In the genomic region with DNA sequence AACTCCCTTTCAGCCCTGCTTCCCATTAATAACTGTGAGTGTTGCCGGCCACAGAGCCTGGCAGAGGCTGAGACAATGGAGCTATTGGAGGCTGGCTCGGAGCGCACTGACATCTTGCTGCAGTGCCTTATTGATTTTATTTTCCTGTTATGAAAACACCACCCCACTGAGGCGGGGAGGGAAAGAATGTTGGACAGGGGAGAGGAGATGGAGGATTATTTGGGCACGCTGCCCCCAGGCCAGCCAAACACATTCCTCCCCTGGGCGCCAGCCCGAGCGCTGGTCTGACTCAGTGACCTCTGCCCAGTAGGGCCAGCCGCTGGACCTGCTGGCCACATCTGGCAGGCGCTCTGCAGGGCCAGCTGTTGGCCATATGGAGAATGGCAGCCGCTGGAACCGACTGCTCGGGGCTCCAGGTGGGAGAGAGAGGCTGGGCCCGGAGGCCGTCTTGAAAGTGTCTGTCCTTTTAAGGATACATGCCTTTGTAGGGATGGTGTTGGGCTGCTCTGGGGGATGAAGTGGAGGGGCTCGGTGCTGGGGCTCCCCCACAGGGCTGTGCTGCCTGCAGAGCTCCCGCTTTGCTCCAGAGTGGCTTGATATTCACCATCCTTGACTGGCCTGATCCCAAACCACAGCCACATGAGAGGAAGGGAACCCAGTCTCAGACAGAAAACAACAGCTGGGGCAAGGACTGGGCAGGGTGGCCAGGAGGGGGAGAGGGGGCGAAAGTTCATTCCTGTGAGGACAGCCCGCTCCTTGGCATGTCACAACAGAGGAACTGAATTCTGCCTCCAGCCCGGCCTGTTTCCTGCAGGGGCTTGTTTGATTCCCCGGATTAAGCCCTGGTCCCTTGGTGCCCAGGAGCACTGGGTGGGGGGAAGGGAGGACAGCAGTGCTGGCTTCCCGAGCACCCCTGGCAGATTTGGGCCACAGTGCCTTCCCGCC, we compare ENCODE assay signal across 1 cellular context.
TF ChIP-seq lines count a peak whose summit lies in the region.

No MANE protein-coding gene starts in this region.

TF ChIP-seq in GM23338, 12 proteins besides CTCF, POLR2A, EP300 and RAD21 (continued from another document):
- TF ChIP-seq, protein P1, sequence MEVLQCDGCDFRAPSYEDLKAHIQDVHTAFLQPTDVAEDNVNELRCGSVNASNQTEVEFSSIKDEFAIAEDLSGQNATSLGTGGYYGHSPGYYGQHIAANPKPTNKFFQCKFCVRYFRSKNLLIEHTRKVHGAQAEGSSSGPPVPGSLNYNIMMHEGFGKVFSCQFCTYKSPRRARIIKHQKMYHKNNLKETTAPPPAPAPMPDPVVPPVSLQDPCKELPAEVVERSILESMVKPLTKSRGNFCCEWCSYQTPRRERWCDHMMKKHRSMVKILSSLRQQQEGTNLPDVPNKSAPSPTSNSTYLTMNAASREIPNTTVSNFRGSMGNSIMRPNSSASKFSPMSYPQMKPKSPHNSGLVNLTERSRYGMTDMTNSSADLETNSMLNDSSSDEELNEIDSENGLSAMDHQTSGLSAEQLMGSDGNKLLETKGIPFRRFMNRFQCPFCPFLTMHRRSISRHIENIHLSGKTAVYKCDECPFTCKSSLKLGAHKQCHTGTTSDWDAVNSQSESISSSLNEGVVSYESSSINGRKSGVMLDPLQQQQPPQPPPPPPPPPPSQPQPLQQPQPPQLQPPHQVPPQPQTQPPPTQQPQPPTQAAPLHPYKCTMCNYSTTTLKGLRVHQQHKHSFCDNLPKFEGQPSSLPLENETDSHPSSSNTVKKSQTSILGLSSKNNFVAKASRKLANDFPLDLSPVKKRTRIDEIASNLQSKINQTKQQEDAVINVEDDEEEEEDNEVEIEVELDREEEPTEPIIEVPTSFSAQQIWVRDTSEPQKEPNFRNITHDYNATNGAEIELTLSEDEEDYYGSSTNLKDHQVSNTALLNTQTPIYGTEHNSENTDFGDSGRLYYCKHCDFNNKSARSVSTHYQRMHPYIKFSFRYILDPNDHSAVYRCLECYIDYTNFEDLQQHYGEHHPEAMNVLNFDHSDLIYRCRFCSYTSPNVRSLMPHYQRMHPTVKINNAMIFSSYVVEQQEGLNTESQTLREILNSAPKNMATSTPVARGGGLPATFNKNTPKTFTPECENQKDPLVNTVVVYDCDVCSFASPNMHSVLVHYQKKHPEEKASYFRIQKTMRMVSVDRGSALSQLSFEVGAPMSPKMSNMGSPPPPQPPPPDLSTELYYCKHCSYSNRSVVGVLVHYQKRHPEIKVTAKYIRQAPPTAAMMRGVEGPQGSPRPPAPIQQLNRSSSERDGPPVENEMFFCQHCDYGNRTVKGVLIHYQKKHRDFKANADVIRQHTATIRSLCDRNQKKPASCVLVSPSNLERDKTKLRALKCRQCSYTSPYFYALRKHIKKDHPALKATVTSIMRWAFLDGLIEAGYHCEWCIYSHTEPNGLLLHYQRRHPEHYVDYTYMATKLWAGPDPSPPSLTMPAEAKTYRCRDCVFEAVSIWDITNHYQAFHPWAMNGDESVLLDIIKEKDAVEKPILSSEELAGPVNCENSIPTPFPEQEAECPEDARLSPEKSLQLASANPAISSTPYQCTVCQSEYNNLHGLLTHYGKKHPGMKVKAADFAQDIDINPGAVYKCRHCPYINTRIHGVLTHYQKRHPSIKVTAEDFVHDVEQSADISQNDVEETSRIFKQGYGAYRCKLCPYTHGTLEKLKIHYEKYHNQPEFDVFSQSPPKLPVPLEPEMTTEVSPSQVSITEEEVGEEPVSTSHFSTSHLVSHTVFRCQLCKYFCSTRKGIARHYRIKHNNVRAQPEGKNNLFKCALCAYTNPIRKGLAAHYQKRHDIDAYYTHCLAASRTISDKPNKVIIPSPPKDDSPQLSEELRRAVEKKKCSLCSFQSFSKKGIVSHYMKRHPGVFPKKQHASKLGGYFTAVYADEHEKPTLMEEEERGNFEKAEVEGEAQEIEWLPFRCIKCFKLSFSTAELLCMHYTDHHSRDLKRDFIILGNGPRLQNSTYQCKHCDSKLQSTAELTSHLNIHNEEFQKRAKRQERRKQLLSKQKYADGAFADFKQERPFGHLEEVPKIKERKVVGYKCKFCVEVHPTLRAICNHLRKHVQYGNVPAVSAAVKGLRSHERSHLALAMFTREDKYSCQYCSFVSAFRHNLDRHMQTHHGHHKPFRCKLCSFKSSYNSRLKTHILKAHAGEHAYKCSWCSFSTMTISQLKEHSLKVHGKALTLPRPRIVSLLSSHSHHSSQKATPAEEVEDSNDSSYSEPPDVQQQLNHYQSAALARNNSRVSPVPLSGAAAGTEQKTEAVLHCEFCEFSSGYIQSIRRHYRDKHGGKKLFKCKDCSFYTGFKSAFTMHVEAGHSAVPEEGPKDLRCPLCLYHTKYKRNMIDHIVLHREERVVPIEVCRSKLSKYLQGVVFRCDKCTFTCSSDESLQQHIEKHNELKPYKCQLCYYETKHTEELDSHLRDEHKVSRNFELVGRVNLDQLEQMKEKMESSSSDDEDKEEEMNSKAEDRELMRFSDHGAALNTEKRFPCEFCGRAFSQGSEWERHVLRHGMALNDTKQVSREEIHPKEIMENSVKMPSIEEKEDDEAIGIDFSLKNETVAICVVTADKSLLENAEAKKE (CRISPR knock-in tag; IDR thresholded peaks at IDR 0.05), result no peak
- TF ChIP-seq EZH2 (IDR thresholded peaks at IDR 0.05; ENCODE audit: low read depth, unreplicated experiment) (no peak), POLR2AphosphoS5 (IDR thresholded peaks at IDR 0.05; ENCODE audit: low read depth) (no peak), ZNF331 (CRISPR knock-in tag; IDR thresholded peaks at IDR 0.05; ENCODE audit: low read depth) (no peak), CREB1 (CRISPR knock-in tag; IDR thresholded peaks at IDR 0.05; ENCODE audit: low read depth) (no peak), NANOG (IDR thresholded peaks at IDR 0.05; ENCODE audit: borderline replicate concordance) (no peak), ZNF114 (CRISPR knock-in tag; IDR thresholded peaks at IDR 0.05) (no peak), STAT1 (IDR thresholded peaks at IDR 0.05; ENCODE audit: unreplicated experiment) (no peak), EZH2phosphoT487 (IDR thresholded peaks at IDR 0.05; ENCODE audit: unreplicated experiment) (no peak), JUNB (IDR thresholded peaks at IDR 0.05; ENCODE audit: unreplicated experiment) (no peak)
- TF ChIP-seq, protein P2, sequence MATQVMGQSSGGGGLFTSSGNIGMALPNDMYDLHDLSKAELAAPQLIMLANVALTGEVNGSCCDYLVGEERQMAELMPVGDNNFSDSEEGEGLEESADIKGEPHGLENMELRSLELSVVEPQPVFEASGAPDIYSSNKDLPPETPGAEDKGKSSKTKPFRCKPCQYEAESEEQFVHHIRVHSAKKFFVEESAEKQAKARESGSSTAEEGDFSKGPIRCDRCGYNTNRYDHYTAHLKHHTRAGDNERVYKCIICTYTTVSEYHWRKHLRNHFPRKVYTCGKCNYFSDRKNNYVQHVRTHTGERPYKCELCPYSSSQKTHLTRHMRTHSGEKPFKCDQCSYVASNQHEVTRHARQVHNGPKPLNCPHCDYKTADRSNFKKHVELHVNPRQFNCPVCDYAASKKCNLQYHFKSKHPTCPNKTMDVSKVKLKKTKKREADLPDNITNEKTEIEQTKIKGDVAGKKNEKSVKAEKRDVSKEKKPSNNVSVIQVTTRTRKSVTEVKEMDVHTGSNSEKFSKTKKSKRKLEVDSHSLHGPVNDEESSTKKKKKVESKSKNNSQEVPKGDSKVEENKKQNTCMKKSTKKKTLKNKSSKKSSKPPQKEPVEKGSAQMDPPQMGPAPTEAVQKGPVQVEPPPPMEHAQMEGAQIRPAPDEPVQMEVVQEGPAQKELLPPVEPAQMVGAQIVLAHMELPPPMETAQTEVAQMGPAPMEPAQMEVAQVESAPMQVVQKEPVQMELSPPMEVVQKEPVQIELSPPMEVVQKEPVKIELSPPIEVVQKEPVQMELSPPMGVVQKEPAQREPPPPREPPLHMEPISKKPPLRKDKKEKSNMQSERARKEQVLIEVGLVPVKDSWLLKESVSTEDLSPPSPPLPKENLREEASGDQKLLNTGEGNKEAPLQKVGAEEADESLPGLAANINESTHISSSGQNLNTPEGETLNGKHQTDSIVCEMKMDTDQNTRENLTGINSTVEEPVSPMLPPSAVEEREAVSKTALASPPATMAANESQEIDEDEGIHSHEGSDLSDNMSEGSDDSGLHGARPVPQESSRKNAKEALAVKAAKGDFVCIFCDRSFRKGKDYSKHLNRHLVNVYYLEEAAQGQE (IDR thresholded peaks at IDR 0.05; ENCODE audit: unreplicated experiment), result no peak
